In the genomic region with DNA sequence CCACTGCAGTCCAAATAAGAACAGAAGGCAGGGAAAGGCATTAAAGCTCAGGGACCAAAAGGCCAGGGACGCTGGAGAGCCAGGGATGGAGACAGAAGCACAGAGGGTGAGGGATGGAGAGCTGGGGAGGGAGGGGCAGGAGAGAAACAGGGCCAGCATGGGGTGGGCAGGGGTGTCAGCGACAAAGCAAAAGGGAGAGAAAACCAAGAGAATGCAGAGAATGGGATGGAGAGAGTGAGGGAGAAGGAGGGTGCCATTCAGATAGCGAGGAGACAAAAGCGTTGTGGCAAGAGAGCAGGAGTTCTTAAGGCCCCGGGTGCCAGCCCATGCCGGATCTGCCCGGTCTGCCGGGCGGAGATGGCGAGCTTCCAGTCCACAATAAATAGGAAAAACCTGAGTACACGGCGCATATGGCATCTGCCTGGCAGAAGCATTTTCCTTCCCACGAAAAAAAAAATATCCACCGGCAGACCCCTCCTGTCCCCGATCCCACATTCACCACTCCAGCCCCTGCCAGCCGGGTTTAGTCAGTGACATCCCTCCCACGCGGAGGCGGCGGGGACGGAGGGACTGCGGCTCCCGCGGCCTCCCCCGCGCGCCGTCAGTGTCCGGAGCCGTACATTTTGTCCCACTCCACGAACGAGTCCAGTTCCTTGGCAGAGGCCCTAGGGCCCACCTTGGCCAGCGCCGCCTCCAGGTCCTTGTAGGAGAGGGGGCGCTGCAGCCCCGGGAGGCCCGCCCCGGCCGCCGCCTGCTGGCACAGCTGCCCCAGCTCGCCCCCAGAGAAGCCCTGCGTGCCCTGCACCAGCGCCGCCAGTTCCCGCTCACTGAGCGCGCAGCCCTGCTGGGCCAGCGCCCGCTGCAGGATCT, we compare ENCODE assay signal across 8 cellular contexts. TPM values are rescaled to one million over a fixed set of nuclear protein-coding genes. Genes with fewer than 3 reads are reported as not detected.
DNase-seq lines count a peak whose midpoint lies in the region; ATAC-seq and TF ChIP-seq lines count a peak whose summit lies in the region.

No MANE protein-coding gene starts in this region.

- TF ChIP-seq CTCF in ascending aorta (IDR thresholded peaks at IDR 0.05) = no peak

- WGBS in thymus = 21% methylated on average over 49 of the region's 49 CpGs

- no peak overlapping the region for H3K27ac ChIP-seq in ascending aorta
- peak overlapping the region; percentile 37 for H3K27ac ChIP-seq in thymus (ENCODE audit: low read depth)

- H3K4me3 ChIP-seq in ascending aorta = peak overlapping the region; percentile 41 to 59
- H3K4me3 ChIP-seq in thymus (ENCODE audit: low read length) = peak overlapping the region; percentile 86

- H3K4me1 ChIP-seq in ascending aorta = no peaks in the 10 kb centered on the region
- peaks cover 10% of the 10 kb centered on the region for H3K4me1 ChIP-seq in thymus (ENCODE audit: control insufficient read depth, insufficient read depth, low read length)

- H3K27me3 ChIP-seq in ascending aorta = peaks cover 6% of the 10 kb centered on the region
- peaks cover 8% of the 10 kb centered on the region for H3K27me3 ChIP-seq in thymus (ENCODE audit: control insufficient read depth, insufficient read depth)

- ATAC-seq in left colon (peak; percentile 41), GM18867 (IDR thresholded peaks at IDR 0.05; ENCODE audit: unreplicated experiment) (no peak)

- H3K36me3 ChIP-seq in ascending aorta = no peaks in the 10 kb centered on the region
- no peaks in the 10 kb centered on the region for H3K36me3 ChIP-seq in thymus (ENCODE audit: control insufficient read depth, insufficient read depth)

- peak; percentile 29 for DNase-seq in DMS53 treated with DMSO at 0.1 percent for 48 hours (lab: John Stamatoyannopoulos, UW; ENCODE audit: unreplicated experiment)
- DNase-seq in NCI-H146 (lab: John Stamatoyannopoulos, UW) = peak; percentile 52
- DNase-seq in ascending aorta (ENCODE audit: low spot score in 2 of 2) = no peak
- peak in 1 of 2 donors; percentile 43 for DNase-seq in left colon
- no peak for DNase-seq in epidermal melanocyte (ENCODE audit: insufficient read length, low spot score)
- no peak for DNase-seq in DMS153 (lab: John Stamatoyannopoulos, UW)

- intact Hi-C loops in ascending aorta (cut with DNase I) = loop anchor here (10.0 kb wide), 1 partner anchor 395 kb away; the partner anchor contains the start of gene SLC4A8
- intact Hi-C loops in left colon (cut with DNase I, micrococcal nuclease) = no loop called here

- H3K9me3 ChIP-seq in ascending aorta = no peaks in the 10 kb centered on the region
- no peaks in the 10 kb centered on the region for H3K9me3 ChIP-seq in thymus (ENCODE audit: control insufficient read depth)

RNA-seq across cellular contexts. Expression of gene FIGNL2, which starts 28.4 kb away (rescaled TPM):
- total RNA-seq in ascending aorta (not detected), left colon (under 1 TPM; 0.24 to 0.36 TPM)
- polyA plus RNA-seq in thymus = 0.52 TPM

Comparison
In these comparisons a context has a peak if more than half of its experiments do, and no peak if none do; other contexts are left out.
1. DNase-seq: peak in DMS53 treated with DMSO at 0.1 percent for 48 hours (single experiment) and NCI-H146 (single experiment); none in ascending aorta (0 of 2), epidermal melanocyte (single experiment) and DMS153 (single experiment).